1 cellular context compared by ENCODE assay signal in the genomic region with DNA sequence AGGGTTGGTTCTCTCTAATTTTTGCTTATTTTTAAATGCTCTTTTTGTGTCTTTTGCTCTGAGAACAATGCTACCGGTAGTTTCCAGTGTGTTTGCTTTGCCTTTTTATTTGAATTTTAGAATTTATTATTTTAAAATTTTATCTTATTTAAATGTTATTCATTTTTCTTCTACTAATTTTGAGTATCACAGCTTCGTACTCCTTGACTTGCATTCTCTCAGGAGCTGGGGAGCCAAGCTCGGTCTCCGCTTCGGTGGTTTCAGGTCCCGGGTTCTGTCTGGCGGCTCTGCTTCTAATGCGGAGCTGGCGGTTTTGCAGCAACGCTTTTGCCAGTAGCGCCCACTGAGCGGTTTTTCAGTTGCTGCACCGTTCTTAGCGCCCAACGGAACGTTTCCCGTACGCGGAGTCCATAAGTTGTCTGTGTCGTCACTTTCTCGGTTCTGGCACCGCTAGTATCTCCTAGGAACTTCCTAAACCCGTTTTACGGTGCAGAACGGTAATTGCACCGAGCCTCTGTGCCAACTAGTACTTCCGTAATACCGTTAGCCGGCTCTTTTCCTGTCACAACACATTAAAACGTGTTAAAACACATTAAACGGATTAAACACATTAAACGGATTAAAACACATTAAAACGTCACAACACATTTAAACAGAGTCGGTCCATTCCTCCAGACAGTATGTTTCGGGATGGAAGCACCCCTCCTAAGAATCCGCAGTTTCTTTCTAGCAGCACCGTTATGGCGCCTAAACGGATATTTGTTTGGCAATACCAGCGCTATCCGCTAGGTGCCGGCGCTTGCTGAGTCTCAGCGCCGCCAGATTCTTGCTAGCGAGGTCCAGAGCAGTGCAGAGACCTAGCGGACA.
A peak's percentile ranks its signal among the peaks of the same experiment; 100 is the strongest.
TF ChIP-seq lines count a peak whose summit lies in the region.

No MANE protein-coding gene starts in this region.

TF ChIP-seq in GM12878, 131 proteins besides CTCF, POLR2A, EP300 and RAD21 (continued from another document):
- TF ChIP-seq, protein P1, sequence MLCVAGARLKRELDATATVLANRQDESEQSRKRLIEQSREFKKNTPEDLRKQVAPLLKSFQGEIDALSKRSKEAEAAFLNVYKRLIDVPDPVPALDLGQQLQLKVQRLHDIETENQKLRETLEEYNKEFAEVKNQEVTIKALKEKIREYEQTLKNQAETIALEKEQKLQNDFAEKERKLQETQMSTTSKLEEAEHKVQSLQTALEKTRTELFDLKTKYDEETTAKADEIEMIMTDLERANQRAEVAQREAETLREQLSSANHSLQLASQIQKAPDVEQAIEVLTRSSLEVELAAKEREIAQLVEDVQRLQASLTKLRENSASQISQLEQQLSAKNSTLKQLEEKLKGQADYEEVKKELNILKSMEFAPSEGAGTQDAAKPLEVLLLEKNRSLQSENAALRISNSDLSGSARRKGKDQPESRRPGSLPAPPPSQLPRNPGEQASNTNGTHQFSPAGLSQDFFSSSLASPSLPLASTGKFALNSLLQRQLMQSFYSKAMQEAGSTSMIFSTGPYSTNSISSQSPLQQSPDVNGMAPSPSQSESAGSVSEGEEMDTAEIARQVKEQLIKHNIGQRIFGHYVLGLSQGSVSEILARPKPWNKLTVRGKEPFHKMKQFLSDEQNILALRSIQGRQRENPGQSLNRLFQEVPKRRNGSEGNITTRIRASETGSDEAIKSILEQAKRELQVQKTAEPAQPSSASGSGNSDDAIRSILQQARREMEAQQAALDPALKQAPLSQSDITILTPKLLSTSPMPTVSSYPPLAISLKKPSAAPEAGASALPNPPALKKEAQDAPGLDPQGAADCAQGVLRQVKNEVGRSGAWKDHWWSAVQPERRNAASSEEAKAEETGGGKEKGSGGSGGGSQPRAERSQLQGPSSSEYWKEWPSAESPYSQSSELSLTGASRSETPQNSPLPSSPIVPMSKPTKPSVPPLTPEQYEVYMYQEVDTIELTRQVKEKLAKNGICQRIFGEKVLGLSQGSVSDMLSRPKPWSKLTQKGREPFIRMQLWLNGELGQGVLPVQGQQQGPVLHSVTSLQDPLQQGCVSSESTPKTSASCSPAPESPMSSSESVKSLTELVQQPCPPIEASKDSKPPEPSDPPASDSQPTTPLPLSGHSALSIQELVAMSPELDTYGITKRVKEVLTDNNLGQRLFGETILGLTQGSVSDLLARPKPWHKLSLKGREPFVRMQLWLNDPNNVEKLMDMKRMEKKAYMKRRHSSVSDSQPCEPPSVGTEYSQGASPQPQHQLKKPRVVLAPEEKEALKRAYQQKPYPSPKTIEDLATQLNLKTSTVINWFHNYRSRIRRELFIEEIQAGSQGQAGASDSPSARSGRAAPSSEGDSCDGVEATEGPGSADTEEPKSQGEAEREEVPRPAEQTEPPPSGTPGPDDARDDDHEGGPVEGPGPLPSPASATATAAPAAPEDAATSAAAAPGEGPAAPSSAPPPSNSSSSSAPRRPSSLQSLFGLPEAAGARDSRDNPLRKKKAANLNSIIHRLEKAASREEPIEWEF (IDR thresholded peaks at IDR 0.05; ENCODE audit: insufficient replicate concordance, low read depth, low read length), result peak; percentile 41
- TF ChIP-seq, protein P2, sequence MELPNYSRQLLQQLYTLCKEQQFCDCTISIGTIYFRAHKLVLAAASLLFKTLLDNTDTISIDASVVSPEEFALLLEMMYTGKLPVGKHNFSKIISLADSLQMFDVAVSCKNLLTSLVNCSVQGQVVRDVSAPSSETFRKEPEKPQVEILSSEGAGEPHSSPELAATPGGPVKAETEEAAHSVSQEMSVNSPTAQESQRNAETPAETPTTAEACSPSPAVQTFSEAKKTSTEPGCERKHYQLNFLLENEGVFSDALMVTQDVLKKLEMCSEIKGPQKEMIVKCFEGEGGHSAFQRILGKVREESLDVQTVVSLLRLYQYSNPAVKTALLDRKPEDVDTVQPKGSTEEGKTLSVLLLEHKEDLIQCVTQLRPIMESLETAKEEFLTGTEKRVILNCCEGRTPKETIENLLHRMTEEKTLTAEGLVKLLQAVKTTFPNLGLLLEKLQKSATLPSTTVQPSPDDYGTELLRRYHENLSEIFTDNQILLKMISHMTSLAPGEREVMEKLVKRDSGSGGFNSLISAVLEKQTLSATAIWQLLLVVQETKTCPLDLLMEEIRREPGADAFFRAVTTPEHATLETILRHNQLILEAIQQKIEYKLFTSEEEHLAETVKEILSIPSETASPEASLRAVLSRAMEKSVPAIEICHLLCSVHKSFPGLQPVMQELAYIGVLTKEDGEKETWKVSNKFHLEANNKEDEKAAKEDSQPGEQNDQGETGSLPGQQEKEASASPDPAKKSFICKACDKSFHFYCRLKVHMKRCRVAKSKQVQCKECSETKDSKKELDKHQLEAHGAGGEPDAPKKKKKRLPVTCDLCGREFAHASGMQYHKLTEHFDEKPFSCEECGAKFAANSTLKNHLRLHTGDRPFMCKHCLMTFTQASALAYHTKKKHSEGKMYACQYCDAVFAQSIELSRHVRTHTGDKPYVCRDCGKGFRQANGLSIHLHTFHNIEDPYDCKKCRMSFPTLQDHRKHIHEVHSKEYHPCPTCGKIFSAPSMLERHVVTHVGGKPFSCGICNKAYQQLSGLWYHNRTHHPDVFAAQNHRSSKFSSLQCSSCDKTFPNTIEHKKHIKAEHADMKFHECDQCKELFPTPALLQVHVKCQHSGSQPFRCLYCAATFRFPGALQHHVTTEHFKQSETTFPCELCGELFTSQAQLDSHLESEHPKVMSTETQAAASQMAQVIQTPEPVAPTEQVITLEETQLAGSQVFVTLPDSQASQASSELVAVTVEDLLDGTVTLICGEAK (IDR thresholded peaks at IDR 0.05; ENCODE audit: borderline replicate concordance), result no peak; the same call in 1 of the 2 replicates
- no peak for TF ChIP-seq JUND (IDR thresholded peaks at IDR 0.05; ENCODE audit: low read depth, low read length)
- no peak for TF ChIP-seq SUZ12 (IDR thresholded peaks at IDR 0.05; ENCODE audit: unreplicated experiment)
- TF ChIP-seq PML (IDR thresholded peaks at IDR 0.05; ENCODE audit: low read length), result peak; percentile 63; the same call in 1 of the 2 replicates
- no peak for TF ChIP-seq SIX5 (IDR thresholded peaks at IDR 0.05; ENCODE audit: low read depth, low read length, severe bottlenecking)
- TF ChIP-seq, protein P3, sequence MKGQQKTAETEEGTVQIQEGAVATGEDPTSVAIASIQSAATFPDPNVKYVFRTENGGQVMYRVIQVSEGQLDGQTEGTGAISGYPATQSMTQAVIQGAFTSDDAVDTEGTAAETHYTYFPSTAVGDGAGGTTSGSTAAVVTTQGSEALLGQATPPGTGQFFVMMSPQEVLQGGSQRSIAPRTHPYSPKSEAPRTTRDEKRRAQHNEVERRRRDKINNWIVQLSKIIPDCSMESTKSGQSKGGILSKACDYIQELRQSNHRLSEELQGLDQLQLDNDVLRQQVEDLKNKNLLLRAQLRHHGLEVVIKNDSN (IDR thresholded peaks at IDR 0.05; ENCODE audit: borderline replicate concordance, extremely low read length, insufficient read depth, low read depth, low read length), result no peak
- TF ChIP-seq RB1 (IDR thresholded peaks at IDR 0.05; ENCODE audit: borderline replicate concordance), result peak; percentile 82; the same call in 1 of the 2 replicates
